19 cellular contexts compared by ENCODE assay signal in genomic region chr20:43460830-43461200, GRCh38. TPM values are rescaled to one million over a fixed set of nuclear protein-coding genes. Genes with fewer than 3 reads are reported as not detected.
DNase-seq lines count a peak whose midpoint lies in the region; ATAC-seq and TF ChIP-seq lines count a peak whose summit lies in the region.
"Had no signal": no experiment of that assay in that cellular context is flagged by ENCODE, and none has a peak within 500 bp of the region (broad histone marks: within the 10 kb centered on the region; RNA-seq: fewer than 3 reads in every experiment).

No MANE protein-coding gene starts in this region.

- no peaks in the 10 kb centered on the region for H3K9me3 Mint-ChIP-seq in T-helper 2 cell treated with Interferon-gamma antibody and Interleukin-4, amounts not matched to agents 5 μg/mL and 100 μg/mL, for 36 hours
- no peaks in the 10 kb centered on the region for H3K9me3 Mint-ChIP-seq in activated naive CD8-positive, alpha-beta T cell treated with anti-CD3 and anti-CD28 coated beads, Interleukin-2, amount 10 ng/mL, durations not matched to agents 7 days and 5 days
- H3K9me3 Mint-ChIP-seq in natural killer cell treated with Interleukin-12 subunit alpha and Interleukin-12 subunit beta and Interleukin-15 and Interleukin-18, amount 100 ng/mL, for 72 hours = no peaks in the 10 kb centered on the region

- peaks cover 26% of the 10 kb centered on the region for H3K4me1 Mint-ChIP-seq in T-helper 2 cell treated with Interferon-gamma antibody and Interleukin-4, amounts not matched to agents 5 μg/mL and 100 μg/mL, for 36 hours (ENCODE audit: low read depth)
- H3K4me1 Mint-ChIP-seq in activated naive CD8-positive, alpha-beta T cell treated with anti-CD3 and anti-CD28 coated beads, Interleukin-2, amount 10 ng/mL, durations not matched to agents 7 days and 5 days = peaks cover 32% of the 10 kb centered on the region
- peaks cover 37 to 41% of the 10 kb centered on the region in 2 donors for H3K4me1 Mint-ChIP-seq in natural killer cell treated with Interleukin-12 subunit alpha and Interleukin-12 subunit beta and Interleukin-15 and Interleukin-18, amount 100 ng/mL, for 72 hours (ENCODE audit: low read depth in 2 of 2)

- H3K36me3 ChIP-seq in HEK293 (ENCODE audit: control insufficient read depth in 2 of 2, insufficient read depth in 1 of 2, low read length in 2 of 2) = peaks cover 51 to 70% of the 10 kb centered on the region in 2 experiments

- in situ Hi-C loops in GM13976 (cut with MboI; ENCODE audit: low sequenced_read_pairs, unreplicated experiment) = no loop called here

- H3K27me3 Mint-ChIP-seq in T-helper 2 cell treated with Interferon-gamma antibody and Interleukin-4, amounts not matched to agents 5 μg/mL and 100 μg/mL, for 36 hours (ENCODE audit: low read depth) = peaks cover 1% of the 10 kb centered on the region
- no peaks in the 10 kb centered on the region for H3K27me3 Mint-ChIP-seq in activated naive CD8-positive, alpha-beta T cell treated with anti-CD3 and anti-CD28 coated beads, Interleukin-2, amount 10 ng/mL, durations not matched to agents 7 days and 5 days
- peaks cover 0 to 1% of the 10 kb centered on the region in 2 donors for H3K27me3 Mint-ChIP-seq in natural killer cell treated with Interleukin-12 subunit alpha and Interleukin-12 subunit beta and Interleukin-15 and Interleukin-18, amount 100 ng/mL, for 72 hours

- H3K4me3 Mint-ChIP-seq in T-helper 2 cell treated with Interferon-gamma antibody and Interleukin-4, amounts not matched to agents 5 μg/mL and 100 μg/mL, for 36 hours = peak overlapping the region; percentile 2
- H3K4me3 Mint-ChIP-seq in activated naive CD8-positive, alpha-beta T cell treated with anti-CD3 and anti-CD28 coated beads, Interleukin-2, amount 10 ng/mL, durations not matched to agents 7 days and 5 days = peak overlapping the region; percentile 37
- H3K4me3 Mint-ChIP-seq in natural killer cell treated with Interleukin-12 subunit alpha and Interleukin-12 subunit beta and Interleukin-15 and Interleukin-18, amount 100 ng/mL, for 72 hours = peak overlapping the region; percentile 37
- H3K4me3 Mint-ChIP-seq: activated CD8-positive, alpha-beta memory T cell treated with anti-CD3 and anti-CD28 coated beads, Interleukin-2, amount 10 ng/mL, durations not matched to agents 7 days and 5 days had no signal

- H3K27ac Mint-ChIP-seq in T-helper 2 cell treated with Interferon-gamma antibody and Interleukin-4, amounts not matched to agents 5 μg/mL and 100 μg/mL, for 36 hours = no peak overlapping the region
- peak overlapping the region; percentile 45 for H3K27ac Mint-ChIP-seq in activated naive CD8-positive, alpha-beta T cell treated with anti-CD3 and anti-CD28 coated beads, Interleukin-2, amount 10 ng/mL, durations not matched to agents 7 days and 5 days
- no peak overlapping the region for H3K27ac Mint-ChIP-seq in natural killer cell treated with Interleukin-12 subunit alpha and Interleukin-12 subunit beta and Interleukin-15 and Interleukin-18, amount 100 ng/mL, for 72 hours

- no peak overlapping the region for H3K4me3 ChIP-seq in HEK293 (ENCODE audit: low read depth, low read length)
- H3K4me3 ChIP-seq: colonic mucosa, SJSA1, thoracic aorta had no signal

- CTCF ChIA-PET in HEK293 (lab: Yijun Ruan, JAX) = interaction anchor here (0.6 kb wide), 1 partner anchor 294 kb away, joined by 4 read pairs; no protein-coding TSS in a partner anchor

- POLR2A ChIA-PET in HEK293 (lab: Yijun Ruan, JAX) = interaction anchor here (0.6 to 2.3 kb wide), 5 partner anchors 29 to 542 kb away, joined by 3 to 6 read pairs (median 4); no protein-coding TSS in a partner anchor
- POLR2A ChIA-PET in activated naive CD8-positive, alpha-beta T cell treated with anti-CD3 and anti-CD28 coated beads, Interleukin-2, amount 10 ng/mL, durations not matched to agents 7 days and 5 days (lab: Charles Lee) = interaction anchor here (0.6 kb wide), 2 partner anchors 115 to 291 kb away, joined by 4 read pairs; no protein-coding TSS in a partner anchor

- peaks cover 69% of the 10 kb centered on the region for H3K36me3 Mint-ChIP-seq in T-helper 2 cell treated with Interferon-gamma antibody and Interleukin-4, amounts not matched to agents 5 μg/mL and 100 μg/mL, for 36 hours (ENCODE audit: low read depth)
- peaks cover 36% of the 10 kb centered on the region for H3K36me3 Mint-ChIP-seq in activated naive CD8-positive, alpha-beta T cell treated with anti-CD3 and anti-CD28 coated beads, Interleukin-2, amount 10 ng/mL, durations not matched to agents 7 days and 5 days
- peaks cover 37% of the 10 kb centered on the region for H3K36me3 Mint-ChIP-seq in natural killer cell treated with Interleukin-12 subunit alpha and Interleukin-12 subunit beta and Interleukin-15 and Interleukin-18, amount 100 ng/mL, for 72 hours

- TF ChIP-seq CTCF in HEK293 (tag by site-specific recombination; IDR thresholded peaks at IDR 0.05) (no peak), GM13976 (IDR thresholded peaks at IDR 0.05; ENCODE audit: borderline replicate concordance, control extremely low read depth, extremely low read depth, insufficient read depth, missing control alignments) (no peak)

- H3K27ac ChIP-seq in HEK293 (ENCODE audit: extremely low read depth, low read depth, low read length) = no peak overlapping the region
- H3K27ac ChIP-seq: colonic mucosa, SJSA1, thoracic aorta had no signal

- ATAC-seq in activated naive CD8-positive, alpha-beta T cell treated with anti-CD3 and anti-CD28 coated beads, Interleukin-2, amount 10 ng/mL, durations not matched to agents 7 days and 5 days (ENCODE audit: low read depth) = no peak
- ATAC-seq in natural killer cell treated with Interleukin-12 subunit alpha and Interleukin-12 subunit beta and Interleukin-15 and Interleukin-18, amount 100 ng/mL, for 72 hours = no peak
- ATAC-seq: activated CD8-positive, alpha-beta memory T cell treated with anti-CD3 and anti-CD28 coated beads, Interleukin-2, amount 10 ng/mL, durations not matched to agents 7 days and 5 days; left lobe of liver had no signal

- H3K9me3 ChIP-seq in HEK293 (ENCODE audit: control insufficient read depth, insufficient read depth, low read depth, low read length) = no peaks in the 10 kb centered on the region
- H3K9me3 ChIP-seq: colonic mucosa, SJSA1, thoracic aorta had no signal

- no peaks in the 10 kb centered on the region for H3K4me1 ChIP-seq in HEK293 (ENCODE audit: control insufficient read depth, insufficient read depth, low read length)

- no peak for DNase-seq in T-helper 2 cell treated with Interferon-gamma antibody and Interleukin-4, amounts not matched to agents 5 μg/mL and 100 μg/mL, for 36 hours (ENCODE audit: low spot score)
- DNase-seq in T-helper 2 cell (no peak), RKO (ENCODE audit: low spot score) (no peak), GM13976 (ENCODE audit: low spot score) (no peak)
- no peak for DNase-seq in activated naive CD8-positive, alpha-beta T cell treated with anti-CD3 and anti-CD28 coated beads, Interleukin-2, amount 10 ng/mL, durations not matched to agents 7 days and 5 days
- DNase-seq in natural killer cell treated with Interleukin-12 subunit alpha and Interleukin-12 subunit beta and Interleukin-15 and Interleukin-18, amount 100 ng/mL, for 72 hours (ENCODE audit: low spot score) = peak; percentile 41
- DNase-seq in effector CD8-positive, alpha-beta T cell (lab: John Stamatoyannopoulos, UW) = no peak
- DNase-seq: activated CD8-positive, alpha-beta memory T cell treated with anti-CD3 and anti-CD28 coated beads, Interleukin-2, amount 10 ng/mL, durations not matched to agents 7 days and 5 days; amniotic stem cell; colonic mucosa; COR-L47; NCI-H2029 treated with DMSO at 0.1 percent for 48 hours; NCI-H526; OCI-M1; retina had no signal

TF ChIP-seq in HEK293, 187 proteins besides CTCF, POLR2A, EP300 and RAD21:
- TF ChIP-seq ZNF596 (tag by site-specific recombination; IDR thresholded peaks at IDR 0.05) (peak; percentile 51; the same call in 1 of the 2 replicates), ZNF830 (tag by site-specific recombination; IDR thresholded peaks at IDR 0.05; ENCODE audit: low read depth) (no peak)
- TF ChIP-seq, protein P1, sequence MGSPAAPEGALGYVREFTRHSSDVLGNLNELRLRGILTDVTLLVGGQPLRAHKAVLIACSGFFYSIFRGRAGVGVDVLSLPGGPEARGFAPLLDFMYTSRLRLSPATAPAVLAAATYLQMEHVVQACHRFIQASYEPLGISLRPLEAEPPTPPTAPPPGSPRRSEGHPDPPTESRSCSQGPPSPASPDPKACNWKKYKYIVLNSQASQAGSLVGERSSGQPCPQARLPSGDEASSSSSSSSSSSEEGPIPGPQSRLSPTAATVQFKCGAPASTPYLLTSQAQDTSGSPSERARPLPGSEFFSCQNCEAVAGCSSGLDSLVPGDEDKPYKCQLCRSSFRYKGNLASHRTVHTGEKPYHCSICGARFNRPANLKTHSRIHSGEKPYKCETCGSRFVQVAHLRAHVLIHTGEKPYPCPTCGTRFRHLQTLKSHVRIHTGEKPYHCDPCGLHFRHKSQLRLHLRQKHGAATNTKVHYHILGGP (tag by site-specific recombination; IDR thresholded peaks at IDR 0.05) = no peak

RNA-seq across cellular contexts. Expression of gene SRSF6, which starts 3.1 kb away (rescaled TPM):
- 100 to 1,000 TPM; 129 to 137 TPM for total RNA-seq in activated naive CD8-positive, alpha-beta T cell treated with anti-CD3 and anti-CD28 coated beads, Interleukin-2, amount 10 ng/mL, durations not matched to agents 7 days and 5 days
- total RNA-seq in natural killer cell treated with Interleukin-12 subunit alpha and Interleukin-12 subunit beta and Interleukin-15 and Interleukin-18, amount 100 ng/mL, for 72 hours = 100 to 1,000 TPM; 153 to 164 TPM

RNA-seq across cellular contexts. Expression of gene L3MBTL1, which starts 46.7 kb away (rescaled TPM):
- total RNA-seq in activated naive CD8-positive, alpha-beta T cell treated with anti-CD3 and anti-CD28 coated beads, Interleukin-2, amount 10 ng/mL, durations not matched to agents 7 days and 5 days = 10 to 100 TPM; 10.6 to 13.7 TPM
- 10 to 100 TPM in 1 of 2 donors, 1 to 10 TPM in 1; 7.0 to 12.9 TPM for total RNA-seq in natural killer cell treated with Interleukin-12 subunit alpha and Interleukin-12 subunit beta and Interleukin-15 and Interleukin-18, amount 100 ng/mL, for 72 hours
- total RNA-seq: SJSA1 had no signal
